ENCODE assay signal across 9 cellular contexts in the genomic region with DNA sequence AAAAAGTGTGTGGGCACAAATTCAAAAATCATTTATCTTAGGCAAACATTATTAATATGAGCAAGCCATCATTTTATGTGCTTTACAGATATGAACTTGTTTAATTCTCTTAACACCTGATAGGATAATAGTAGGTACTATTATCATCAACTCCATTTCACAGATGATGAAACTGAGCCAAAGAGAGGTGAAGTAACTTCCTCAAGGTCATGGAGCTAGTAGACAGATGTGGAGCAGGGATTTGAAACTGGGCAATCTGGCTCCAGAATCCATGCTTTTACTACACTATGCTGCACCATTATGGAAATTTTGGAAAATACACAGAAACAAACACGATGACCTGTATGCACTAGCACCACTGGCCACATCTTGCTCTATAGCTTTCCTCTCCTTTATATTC. TPM values are rescaled to one million over a fixed set of nuclear protein-coding genes. Genes with fewer than 3 reads are reported as not detected.
A peak's percentile ranks its signal among the peaks of the same experiment; 100 is the strongest.
DNase-seq lines count a peak whose midpoint lies in the region; ATAC-seq and TF ChIP-seq lines count a peak whose summit lies in the region.
"Had no signal": no experiment of that assay in that cellular context is flagged by ENCODE, and none has a peak within 500 bp of the region (broad histone marks: within the 10 kb centered on the region; RNA-seq: fewer than 3 reads in every experiment).

No MANE protein-coding gene starts in this region.

- no peaks in the 10 kb centered on the region for H3K36me3 ChIP-seq in CD4-positive, CD25-positive, alpha-beta regulatory T cell (ENCODE audit: control insufficient read depth, insufficient read depth, low read length)
- H3K36me3 ChIP-seq in HUES64 (ENCODE audit: insufficient read depth, low read length) (no peaks in the 10 kb centered on the region; the same call in 1 of the 2 replicates), neural progenitor cell (no peaks in the 10 kb centered on the region)

- 80% methylated on average over 1 of the region's 1 CpG for WGBS in HUES64

- no peak for ATAC-seq in CD4-positive, CD25-positive, alpha-beta regulatory T cell (ENCODE audit: low read depth in 2 of 2)
- no peak for ATAC-seq in GM18520 (IDR thresholded peaks at IDR 0.05; ENCODE audit: unreplicated experiment)
- ATAC-seq in HG03025 (IDR thresholded peaks at IDR 0.05; ENCODE audit: low FRiP score, unreplicated experiment) = no peak
- ATAC-seq in HG02884 (IDR thresholded peaks at IDR 0.05; ENCODE audit: unreplicated experiment) = no peak

- H3K36me3 Mint-ChIP-seq in CD4-positive, CD25-positive, alpha-beta regulatory T cell = peaks cover 4% of the 10 kb centered on the region
- peaks cover 2% of the 10 kb centered on the region for H3K36me3 Mint-ChIP-seq in neural progenitor cell

- peak overlapping the region; percentile 97 for H3K9ac ChIP-seq in HUES64 (ENCODE audit: low read depth, low read length)
- H3K9ac ChIP-seq in neural progenitor cell = no peak overlapping the region

- peak overlapping the region; percentile 50 for H3K4me2 ChIP-seq in neural progenitor cell

- H3K27ac ChIP-seq in CD4-positive, CD25-positive, alpha-beta regulatory T cell (ENCODE audit: insufficient read depth, low read length, poor library complexity, severe bottlenecking) = peak overlapping the region; percentile 65
- H3K27ac ChIP-seq in HUES64 (ENCODE audit: low read depth, low read length) = peak overlapping the region; percentile 97
- no peak overlapping the region for H3K27ac ChIP-seq in neural progenitor cell

- H3K9me3 ChIP-seq in CD4-positive, CD25-positive, alpha-beta regulatory T cell (ENCODE audit: control insufficient read depth in 2 of 2, low read length in 2 of 2) = no peaks in the 10 kb centered on the region
- H3K9me3 ChIP-seq in HUES64 (ENCODE audit: insufficient read depth, low read depth, low read length) = no peaks in the 10 kb centered on the region
- peaks cover 3% of the 10 kb centered on the region for H3K9me3 ChIP-seq in neural progenitor cell (ENCODE audit: low read depth)

- peaks cover 4 to 18% (median 7%) of the 10 kb centered on the region in 4 donors for H3K4me1 Mint-ChIP-seq in CD4-positive, CD25-positive, alpha-beta regulatory T cell
- H3K4me1 Mint-ChIP-seq in neural progenitor cell = peaks cover 5% of the 10 kb centered on the region

- H3K27ac Mint-ChIP-seq in CD4-positive, CD25-positive, alpha-beta regulatory T cell = peak overlapping the region in 1 of 3 donors; percentile 57
- H3K27ac Mint-ChIP-seq in neural progenitor cell = peak overlapping the region; percentile 80

- no peaks in the 10 kb centered on the region for H3K9me3 Mint-ChIP-seq in CD4-positive, CD25-positive, alpha-beta regulatory T cell
- H3K9me3 Mint-ChIP-seq in neural progenitor cell = peaks cover 21% of the 10 kb centered on the region
- H3K9me3 Mint-ChIP-seq: activated T-cell treated with anti-CD3 and anti-CD28 coated beads, Interleukin-2, amount 50 U/mL, for 4 hours had no signal

- no peaks in the 10 kb centered on the region for H4K20me1 ChIP-seq in neural progenitor cell (ENCODE audit: low read depth)

- peaks cover 11% of the 10 kb centered on the region for H3K4me1 ChIP-seq in CD4-positive, CD25-positive, alpha-beta regulatory T cell (ENCODE audit: control insufficient read depth, insufficient read depth, low read length, poor library complexity, severe bottlenecking)
- peaks cover 3% of the 10 kb centered on the region; the same call in 1 of the 2 replicates for H3K4me1 ChIP-seq in HUES64 (ENCODE audit: insufficient read depth, low read length)
- H3K4me1 ChIP-seq in neural progenitor cell = peaks cover 4% of the 10 kb centered on the region

- no peak overlapping the region for H2AFZ ChIP-seq in neural progenitor cell (replicated peaks)

- H3K27me3 ChIP-seq in CD4-positive, CD25-positive, alpha-beta regulatory T cell (ENCODE audit: control insufficient read depth, insufficient read depth, low read length) = no peaks in the 10 kb centered on the region
- H3K27me3 ChIP-seq in HUES64 (ENCODE audit: insufficient read depth, low read length) = no peaks in the 10 kb centered on the region
- no peaks in the 10 kb centered on the region for H3K27me3 ChIP-seq in neural progenitor cell

- no peaks in the 10 kb centered on the region for H3K27me3 Mint-ChIP-seq in CD4-positive, CD25-positive, alpha-beta regulatory T cell
- H3K27me3 Mint-ChIP-seq in neural progenitor cell (ENCODE audit: insufficient read depth, low read depth) = no peaks in the 10 kb centered on the region

- in situ Hi-C loops in astrocyte of the spinal cord (cut with HindIII; ENCODE audit: low sequenced_read_pairs) = no loop called here

- peak in 1 of 3 donors; percentile 4 for DNase-seq in CD4-positive, CD25-positive, alpha-beta regulatory T cell
- DNase-seq in astrocyte of the spinal cord (ENCODE audit: low read depth, low spot score) = no peak
- DNase-seq in neural progenitor cell (ENCODE audit: low spot score) = no peak
- DNase-seq in GM20000 (ENCODE audit: low spot score) = no peak
- DNase-seq: activated T-cell treated with anti-CD3 and anti-CD28 coated beads, Interleukin-2, amount 50 U/mL, for 4 hours had no signal

- peak overlapping the region in 1 of 4 donors; percentile 74 for H3K4me3 Mint-ChIP-seq in CD4-positive, CD25-positive, alpha-beta regulatory T cell
- H3K4me3 Mint-ChIP-seq in neural progenitor cell = peak overlapping the region; percentile 49
- H3K4me3 Mint-ChIP-seq: activated T-cell treated with anti-CD3 and anti-CD28 coated beads, Interleukin-2, amount 50 U/mL, for 4 hours had no signal

- H3K79me2 ChIP-seq in neural progenitor cell (ENCODE audit: low read depth) = peaks cover 21% of the 10 kb centered on the region

- peaks cover 7% of the 10 kb centered on the region for H3F3A ChIP-seq in neural progenitor cell (ENCODE audit: low read depth)

- H3K4me3 ChIP-seq in CD4-positive, CD25-positive, alpha-beta regulatory T cell (ENCODE audit: low read depth, low read length) = peak overlapping the region; percentile 88
- peak overlapping the region; percentile 91 for H3K4me3 ChIP-seq in HUES64 (ENCODE audit: low read length)
- H3K4me3 ChIP-seq in astrocyte of the spinal cord (ENCODE audit: low read depth, low read length) = peak overlapping the region; percentile 91
- peak overlapping the region; percentile 90 for H3K4me3 ChIP-seq in neural progenitor cell

- TF ChIP-seq CTCF in astrocyte of the spinal cord (IDR thresholded peaks at IDR 0.05; ENCODE audit: low read depth, low read length) = no peak
- no peak for TF ChIP-seq CTCF in neural progenitor cell (IDR thresholded peaks at IDR 0.05)
- TF ChIP-seq CTCF in GM20000 (IDR thresholded peaks at IDR 0.05; ENCODE audit: extremely low read depth, missing control alignments) = no peak

RNA-seq across cellular contexts. Expression of a gene that starts 1.0 kb away (rescaled TPM):
- 2.6 TPM for total RNA-seq in CD4-positive, CD25-positive, alpha-beta regulatory T cell
- polyA plus RNA-seq in CD4-positive, CD25-positive, alpha-beta regulatory T cell = 10 to 100 TPM; 26.6 to 36.5 (median 31.3) TPM
- polyA plus RNA-seq in HUES64 (2013, experiment 1 of 2) = 27.0 TPM
- 31.1 TPM for polyA plus RNA-seq in HUES64 (2013, experiment 2 of 2)
- total RNA-seq in neural progenitor cell (ENCODE audit: low replicate concordance) = 21.6 and 21.7 TPM in 2 replicates

RNA-seq across cellular contexts. Expression of a gene that starts 48.8 kb away (rescaled TPM):
- 1.1 TPM for total RNA-seq in CD4-positive, CD25-positive, alpha-beta regulatory T cell
- polyA plus RNA-seq in CD4-positive, CD25-positive, alpha-beta regulatory T cell = under 1 TPM in 2 of 4 donors, not detected in 2; 0.05 to 0.09 TPM
- 4.8 TPM for polyA plus RNA-seq in HUES64 (2013, experiment 1 of 2)
- 4.3 TPM for polyA plus RNA-seq in HUES64 (2013, experiment 2 of 2)
- 1.0 and 1.9 TPM in 2 replicates for total RNA-seq in neural progenitor cell (ENCODE audit: low replicate concordance)

RNA-seq across cellular contexts. Expression of a gene that starts 58.3 kb away (rescaled TPM):
- 0.64 TPM for total RNA-seq in CD4-positive, CD25-positive, alpha-beta regulatory T cell
- under 1 TPM; 0.52 to 0.94 (median 0.64) TPM for polyA plus RNA-seq in CD4-positive, CD25-positive, alpha-beta regulatory T cell
- polyA plus RNA-seq in HUES64 (2013, experiment 1 of 2) = 19.1 TPM
- polyA plus RNA-seq in HUES64 (2013, experiment 2 of 2) = 17.6 TPM
- 22.7 and 34.5 TPM in 2 replicates for total RNA-seq in neural progenitor cell (ENCODE audit: low replicate concordance)

Comparison
In these comparisons a context has a peak if more than half of its experiments do, and no peak if none do; other contexts are left out.
1. RNA of a gene that starts 58.3 kb away (total RNA-seq): 22.7 to 34.5 TPM in neural progenitor cell; 0.64 TPM in CD4-positive, CD25-positive, alpha-beta regulatory T cell (single experiment); every median in the first group is over 10 times any median in the second.
2. Peak in every context shown above with its lines, with median percentiles within 50 percentile points of each other: H3K4me3 ChIP-seq.